ENCODE assay signal across 12 cellular contexts in genomic region chr11:107705027-107705426, GRCh38. TPM values are rescaled to one million over a fixed set of nuclear protein-coding genes. Genes with fewer than 3 reads are reported as not detected.
A peak's percentile ranks its signal among the peaks of the same experiment; 100 is the strongest.
DNase-seq lines count a peak whose midpoint lies in the region; ATAC-seq and TF ChIP-seq lines count a peak whose summit lies in the region.
"Had no signal": no experiment of that assay in that cellular context is flagged by ENCODE, and none has a peak within 500 bp of the region (broad histone marks: within the 10 kb centered on the region; RNA-seq: fewer than 3 reads in every experiment).

No MANE protein-coding gene starts in this region.

- no peaks in the 10 kb centered on the region for H3K4me1 Mint-ChIP-seq in activated naive CD8-positive, alpha-beta T cell treated with anti-CD3 and anti-CD28 coated beads, Interleukin-2, amount 50 U/mL, for 24 hours
- H3K4me1 Mint-ChIP-seq: CD14-positive monocyte, T-cell had no signal

- no peaks in the 10 kb centered on the region for H3K36me3 Mint-ChIP-seq in activated naive CD8-positive, alpha-beta T cell treated with anti-CD3 and anti-CD28 coated beads, Interleukin-2, amount 50 U/mL, for 24 hours (ENCODE audit: low read depth)
- H3K36me3 Mint-ChIP-seq: CD14-positive monocyte, T-cell, type B pancreatic cell had no signal

- no peaks in the 10 kb centered on the region for H3K9me3 Mint-ChIP-seq in activated naive CD8-positive, alpha-beta T cell treated with anti-CD3 and anti-CD28 coated beads, Interleukin-2, amount 50 U/mL, for 24 hours
- H3K9me3 Mint-ChIP-seq: T-cell, type B pancreatic cell had no signal

- TF ChIP-seq CTCF in AG09319 (IDR thresholded peaks at IDR 0.05; ENCODE audit: low read depth, low read length) (no peak), astrocyte of the cerebellum (IDR thresholded peaks at IDR 0.05; ENCODE audit: low read depth, low read length, missing control alignments) (no peak)

- ATAC-seq in activated naive CD8-positive, alpha-beta T cell treated with anti-CD3 and anti-CD28 coated beads, Interleukin-2, amount 50 U/mL, for 24 hours: no peak
- ATAC-seq: T-cell had no signal

- no peak overlapping the region for H3K27ac Mint-ChIP-seq in activated naive CD8-positive, alpha-beta T cell treated with anti-CD3 and anti-CD28 coated beads, Interleukin-2, amount 50 U/mL, for 24 hours
- H3K27ac Mint-ChIP-seq: CD14-positive monocyte, T-cell, type B pancreatic cell had no signal

- in situ Hi-C loops in astrocyte of the cerebellum (cut with HindIII; ENCODE audit: low sequenced_read_pairs): no loop called here

- no peak overlapping the region for H3K4me3 ChIP-seq in astrocyte of the cerebellum (ENCODE audit: low read depth, low read length)

- H3K4me3 Mint-ChIP-seq in activated naive CD8-positive, alpha-beta T cell treated with anti-CD3 and anti-CD28 coated beads, Interleukin-2, amount 50 U/mL, for 24 hours: no peak overlapping the region
- H3K4me3 Mint-ChIP-seq: CD14-positive monocyte, T-cell, type B pancreatic cell had no signal

- peaks cover 18% of the 10 kb centered on the region for H3K27me3 Mint-ChIP-seq in activated naive CD8-positive, alpha-beta T cell treated with anti-CD3 and anti-CD28 coated beads, Interleukin-2, amount 50 U/mL, for 24 hours
- H3K27me3 Mint-ChIP-seq: type B pancreatic cell had no signal

- DNase-seq in AG09319 (ENCODE audit: extremely low read depth, low read depth) (peak; percentile 27), M059J (ENCODE audit: low read depth) (peak; percentile 94), astrocyte of the cerebellum (ENCODE audit: low read depth) (peak; percentile 83), kidney tubule cell (ENCODE audit: low spot score) (peak; percentile 97), NCI-H1694 (lab: John Stamatoyannopoulos, UW) (no peak)
- no peak for DNase-seq in activated CD4-positive, CD25-positive, alpha-beta regulatory T cell (lab: John Stamatoyannopoulos, UW)
- DNase-seq in activated CD8-positive, alpha-beta memory T cell treated with anti-CD3 and anti-CD28 coated beads, Interleukin-2, amount 50 U/mL, for 4 hours: no peak
- DNase-seq in activated naive CD8-positive, alpha-beta T cell treated with anti-CD3 and anti-CD28 coated beads, Interleukin-2, amount 50 U/mL, for 24 hours: no peak
- DNase-seq: T-cell had no signal

RNA-seq across cellular contexts. Expression of gene SLN, which starts 6.8 kb away (rescaled TPM):
- not detected in 2 replicates for total RNA-seq in M059J (2014; rRNA removed; shearing (Covaris generic))
- total RNA-seq: osteocyte, T-cell had no signal

Comparison
In these comparisons a context has a peak if more than half of its experiments do, and no peak if none do; other contexts are left out.
1. DNase-seq: peak in AG09319 (single experiment), M059J (single experiment), astrocyte of the cerebellum (single experiment) and kidney tubule cell (single experiment); none in activated CD4-positive, CD25-positive, alpha-beta regulatory T cell (0 of 4), NCI-H1694 (single experiment), activated CD8-positive, alpha-beta memory T cell treated with anti-CD3 and anti-CD28 coated beads, Interleukin-2, amount 50 U/mL, for 4 hours (single experiment) and activated naive CD8-positive, alpha-beta T cell treated with anti-CD3 and anti-CD28 coated beads, Interleukin-2, amount 50 U/mL, for 24 hours (single experiment).